In genomic region chr5:143180751-143181150, GRCh38 we compare ENCODE assay signal across 1 cellular context.
TF ChIP-seq lines count a peak whose summit lies in the region.

No MANE protein-coding gene starts in this region.

TF ChIP-seq in HEK293, 187 proteins besides CTCF, POLR2A, EP300 and RAD21 (continued from another document):
- TF ChIP-seq PRDM2 (tag by site-specific recombination; IDR thresholded peaks at IDR 0.05; ENCODE audit: borderline replicate concordance), result no peak
- TF ChIP-seq PRDM10 (tag by site-specific recombination; IDR thresholded peaks at IDR 0.05), result no peak
- peak; percentile 36; the same call in 1 of the 2 replicates for TF ChIP-seq SCRT1 (tag by site-specific recombination; IDR thresholded peaks at IDR 0.05; ENCODE audit: borderline replicate concordance)
- TF ChIP-seq ZNF146 (tag by site-specific recombination; IDR thresholded peaks at IDR 0.05), result no peak
TF ChIP-seq in HEK293: peak in this region for 2.
